Comparison of ENCODE assay signal across 12 cellular contexts in the genomic region with DNA sequence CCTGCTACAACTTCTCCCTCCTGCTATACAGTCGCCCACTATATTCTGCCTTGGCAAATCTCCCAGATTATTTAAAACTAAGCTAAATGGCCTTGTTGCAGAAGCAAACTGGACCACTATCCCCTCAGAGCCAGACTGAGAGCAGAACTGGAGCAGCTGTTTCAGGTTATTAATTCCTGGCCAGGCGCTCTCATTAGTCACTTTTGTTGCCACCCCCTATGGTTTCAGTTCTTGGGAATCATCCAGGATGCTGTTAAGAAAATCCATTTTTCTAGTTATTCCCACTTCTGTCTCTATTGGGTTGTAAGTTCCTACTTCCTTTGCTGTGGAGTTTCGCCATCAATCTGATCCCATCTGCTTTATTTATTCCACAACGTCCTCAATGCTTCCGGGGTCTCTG. TPM values are rescaled to one million over a fixed set of nuclear protein-coding genes. Genes with fewer than 3 reads are reported as not detected.
DNase-seq lines count a peak whose midpoint lies in the region; ATAC-seq and TF ChIP-seq lines count a peak whose summit lies in the region.
"Had no signal": no experiment of that assay in that cellular context is flagged by ENCODE, and none has a peak within 500 bp of the region (broad histone marks: within the 10 kb centered on the region; RNA-seq: fewer than 3 reads in every experiment).

No MANE protein-coding gene starts in this region.

- no peak overlapping the region for H3K4me3 ChIP-seq in spleen
- no peak overlapping the region for H3K4me3 ChIP-seq in thyroid gland (replicated peaks in 1 of 3)

- TF ChIP-seq POLR2A in spleen (IDR thresholded peaks at IDR 0.05) (no peak), thyroid gland (IDR thresholded peaks at IDR 0.05) (no peak)

- H3K36me3 ChIP-seq in spleen (no peaks in the 10 kb centered on the region), thyroid gland (no peaks in the 10 kb centered on the region)

- intact Hi-C loops in spleen (cut with DNase I; ENCODE audit: low total_unique reads) (no loop called here), thyroid gland (cut with DNase I) (no loop called here)

- H3K27me3 ChIP-seq in spleen (replicated peaks in 1 of 7) (no peaks in the 10 kb centered on the region), thyroid gland (no peaks in the 10 kb centered on the region)

- no peak for TF ChIP-seq CTCF in spleen (IDR thresholded peaks at IDR 0.05 in 8 of 11, conservative IDR thresholded peaks at IDR 0.05 in 3 of 11)
- no peak for TF ChIP-seq CTCF in thyroid gland (IDR thresholded peaks at IDR 0.05)

- H3K27ac ChIP-seq in spleen (no peak overlapping the region), thyroid gland (no peak overlapping the region)

- no peak for ATAC-seq in GM18868 (IDR thresholded peaks at IDR 0.05; ENCODE audit: unreplicated experiment)
- ATAC-seq: stimulated activated memory B cell treated with anti-CD40 and anti-IgM and Interleukin-4, amounts not matched to agents 10 μg/mL and 1 μg/mL and 100 μg/mL, for 72 hours had no signal

- 61 to 76% (median 72%) methylated on average over 5 of the region's 5 CpGs for WGBS in spleen, 5 donors
- WGBS in thyroid gland, 2 donors, result 72 to 73% methylated on average over 5 of the region's 5 CpGs

- H3K4me1 ChIP-seq in spleen (peaks cover 0 to 14% (median 0%) of the 10 kb centered on the region in 6 donors), thyroid gland (peaks cover 23 to 28% of the 10 kb centered on the region in 2 donors)

- DNase-seq in NCI-H345 (lab: John Stamatoyannopoulos, UW) (peak; percentile 15), NCI-H345 treated with DMSO at 0.1 percent for 48 hours (lab: John Stamatoyannopoulos, UW; ENCODE audit: unreplicated experiment) (no peak), NCI-H69 (lab: John Stamatoyannopoulos, UW) (peak; percentile 88), fibroblast of gingiva (ENCODE audit: low read depth) (peak; percentile 79), renal cortical epithelial cell (ENCODE audit: low read depth) (peak; percentile 40), spleen (no peak), thyroid gland (no peak)
- DNase-seq: AML-193; NCI-H510A treated with DMSO at 0.1 percent for 48 hours; stimulated activated CD4-positive, alpha-beta T cell treated with anti-CD3 and anti-CD28 coated beads, Interleukin-12 subunit alpha, Interleukin-12 subunit beta, amount 100 ng/mL, for 4 hours had no signal

- no peaks in the 10 kb centered on the region for H3K9me3 ChIP-seq in spleen
- H3K9me3 ChIP-seq in thyroid gland, result no peaks in the 10 kb centered on the region

RNA-seq across cellular contexts. Expression of a gene that starts 30.1 kb away (rescaled TPM):
- total RNA-seq in renal cortical epithelial cell (19.6 and 71.9 TPM in 2 replicates), spleen (10 to 100 TPM in 1 of 7 donors, 1 to 10 TPM in 6; 4.3 to 10.6 (median 5.9) TPM), thyroid gland (100 to 1,000 TPM in 3 of 4 donors, 10 to 100 TPM in 1; 99.1 to 117 (median 109) TPM)
- polyA plus RNA-seq in spleen, result 1 to 10 TPM; 1.6 TPM

Comparison
In these comparisons a context has a peak if more than half of its experiments do, and no peak if none do; other contexts are left out.
1. DNase-seq: peak in NCI-H345 (single experiment), NCI-H69 (single experiment), fibroblast of gingiva (single experiment) and renal cortical epithelial cell (single experiment); none in NCI-H345 treated with DMSO at 0.1 percent for 48 hours (single experiment), spleen (single experiment) and thyroid gland (0 of 2).